ENCODE assay signal across 1 cellular context in the genomic region with DNA sequence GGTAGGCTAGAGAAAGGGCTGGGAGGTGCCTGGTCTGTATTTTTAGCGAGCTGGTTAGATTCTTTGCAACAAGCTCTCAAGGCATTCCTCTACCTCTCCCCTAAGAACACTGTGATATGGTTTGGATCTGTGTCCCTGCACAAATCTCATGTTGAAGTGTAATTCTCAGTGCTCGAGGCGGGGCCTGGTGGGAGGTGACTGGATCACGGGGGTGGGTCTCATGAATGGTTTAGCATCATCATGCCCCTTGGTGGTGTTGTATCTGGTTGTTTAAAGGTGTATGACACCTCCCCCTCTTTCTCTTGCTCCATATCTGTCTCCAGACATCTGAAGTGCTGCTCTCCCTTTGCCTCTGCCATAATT.
TF ChIP-seq lines count a peak whose summit lies in the region.

No MANE protein-coding gene starts in this region.

TF ChIP-seq in SK-N-SH treated with all-trans-retinoic acid at 6 μM for 48 hours, 23 proteins besides CTCF, POLR2A, EP300 and RAD21 (continued from another document):
- TF ChIP-seq, protein P1, sequence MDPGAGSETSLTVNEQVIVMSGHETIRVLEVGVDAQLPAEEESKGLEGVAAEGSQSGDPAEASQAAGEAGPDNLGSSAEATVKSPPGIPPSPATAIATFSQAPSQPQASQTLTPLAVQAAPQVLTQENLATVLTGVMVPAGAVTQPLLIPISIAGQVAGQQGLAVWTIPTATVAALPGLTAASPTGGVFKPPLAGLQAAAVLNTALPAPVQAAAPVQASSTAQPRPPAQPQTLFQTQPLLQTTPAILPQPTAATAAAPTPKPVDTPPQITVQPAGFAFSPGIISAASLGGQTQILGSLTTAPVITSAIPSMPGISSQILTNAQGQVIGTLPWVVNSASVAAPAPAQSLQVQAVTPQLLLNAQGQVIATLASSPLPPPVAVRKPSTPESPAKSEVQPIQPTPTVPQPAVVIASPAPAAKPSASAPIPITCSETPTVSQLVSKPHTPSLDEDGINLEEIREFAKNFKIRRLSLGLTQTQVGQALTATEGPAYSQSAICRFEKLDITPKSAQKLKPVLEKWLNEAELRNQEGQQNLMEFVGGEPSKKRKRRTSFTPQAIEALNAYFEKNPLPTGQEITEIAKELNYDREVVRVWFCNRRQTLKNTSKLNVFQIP (CRISPR knock-in tag; IDR thresholded peaks at IDR 0.05; ENCODE audit: borderline replicate concordance, low read depth), result no peak
- TF ChIP-seq ZNF565 (CRISPR knock-in tag; conservative IDR thresholded peaks at IDR 0.05; ENCODE audit: low read depth) (no peak), BACH2 (CRISPR knock-in tag; IDR thresholded peaks at IDR 0.05; ENCODE audit: borderline replicate concordance) (no peak), ZNF70 (CRISPR knock-in tag; IDR thresholded peaks at IDR 0.05) (no peak), CSDC2 (CRISPR knock-in tag; IDR thresholded peaks at IDR 0.05) (no peak), ZFP3 (CRISPR knock-in tag; IDR thresholded peaks at IDR 0.05) (no peak), ARNTL (CRISPR knock-in tag; IDR thresholded peaks at IDR 0.05; ENCODE audit: borderline replicate concordance, low read depth) (no peak), TOX (CRISPR knock-in tag; IDR thresholded peaks at IDR 0.05; ENCODE audit: borderline replicate concordance) (no peak)
- TF ChIP-seq, protein P2, sequence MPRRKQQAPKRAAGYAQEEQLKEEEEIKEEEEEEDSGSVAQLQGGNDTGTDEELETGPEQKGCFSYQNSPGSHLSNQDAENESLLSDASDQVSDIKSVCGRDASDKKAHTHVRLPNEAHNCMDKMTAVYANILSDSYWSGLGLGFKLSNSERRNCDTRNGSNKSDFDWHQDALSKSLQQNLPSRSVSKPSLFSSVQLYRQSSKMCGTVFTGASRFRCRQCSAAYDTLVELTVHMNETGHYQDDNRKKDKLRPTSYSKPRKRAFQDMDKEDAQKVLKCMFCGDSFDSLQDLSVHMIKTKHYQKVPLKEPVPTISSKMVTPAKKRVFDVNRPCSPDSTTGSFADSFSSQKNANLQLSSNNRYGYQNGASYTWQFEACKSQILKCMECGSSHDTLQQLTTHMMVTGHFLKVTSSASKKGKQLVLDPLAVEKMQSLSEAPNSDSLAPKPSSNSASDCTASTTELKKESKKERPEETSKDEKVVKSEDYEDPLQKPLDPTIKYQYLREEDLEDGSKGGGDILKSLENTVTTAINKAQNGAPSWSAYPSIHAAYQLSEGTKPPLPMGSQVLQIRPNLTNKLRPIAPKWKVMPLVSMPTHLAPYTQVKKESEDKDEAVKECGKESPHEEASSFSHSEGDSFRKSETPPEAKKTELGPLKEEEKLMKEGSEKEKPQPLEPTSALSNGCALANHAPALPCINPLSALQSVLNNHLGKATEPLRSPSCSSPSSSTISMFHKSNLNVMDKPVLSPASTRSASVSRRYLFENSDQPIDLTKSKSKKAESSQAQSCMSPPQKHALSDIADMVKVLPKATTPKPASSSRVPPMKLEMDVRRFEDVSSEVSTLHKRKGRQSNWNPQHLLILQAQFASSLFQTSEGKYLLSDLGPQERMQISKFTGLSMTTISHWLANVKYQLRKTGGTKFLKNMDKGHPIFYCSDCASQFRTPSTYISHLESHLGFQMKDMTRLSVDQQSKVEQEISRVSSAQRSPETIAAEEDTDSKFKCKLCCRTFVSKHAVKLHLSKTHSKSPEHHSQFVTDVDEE (CRISPR knock-in tag; IDR thresholded peaks at IDR 0.05), result no peak
- TF ChIP-seq, protein P3, sequence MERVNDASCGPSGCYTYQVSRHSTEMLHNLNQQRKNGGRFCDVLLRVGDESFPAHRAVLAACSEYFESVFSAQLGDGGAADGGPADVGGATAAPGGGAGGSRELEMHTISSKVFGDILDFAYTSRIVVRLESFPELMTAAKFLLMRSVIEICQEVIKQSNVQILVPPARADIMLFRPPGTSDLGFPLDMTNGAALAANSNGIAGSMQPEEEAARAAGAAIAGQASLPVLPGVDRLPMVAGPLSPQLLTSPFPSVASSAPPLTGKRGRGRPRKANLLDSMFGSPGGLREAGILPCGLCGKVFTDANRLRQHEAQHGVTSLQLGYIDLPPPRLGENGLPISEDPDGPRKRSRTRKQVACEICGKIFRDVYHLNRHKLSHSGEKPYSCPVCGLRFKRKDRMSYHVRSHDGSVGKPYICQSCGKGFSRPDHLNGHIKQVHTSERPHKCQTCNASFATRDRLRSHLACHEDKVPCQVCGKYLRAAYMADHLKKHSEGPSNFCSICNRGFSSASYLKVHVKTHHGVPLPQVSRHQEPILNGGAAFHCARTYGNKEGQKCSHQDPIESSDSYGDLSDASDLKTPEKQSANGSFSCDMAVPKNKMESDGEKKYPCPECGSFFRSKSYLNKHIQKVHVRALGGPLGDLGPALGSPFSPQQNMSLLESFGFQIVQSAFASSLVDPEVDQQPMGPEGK (CRISPR knock-in tag; IDR thresholded peaks at IDR 0.05; ENCODE audit: borderline replicate concordance), result no peak
- TF ChIP-seq, protein P4, sequence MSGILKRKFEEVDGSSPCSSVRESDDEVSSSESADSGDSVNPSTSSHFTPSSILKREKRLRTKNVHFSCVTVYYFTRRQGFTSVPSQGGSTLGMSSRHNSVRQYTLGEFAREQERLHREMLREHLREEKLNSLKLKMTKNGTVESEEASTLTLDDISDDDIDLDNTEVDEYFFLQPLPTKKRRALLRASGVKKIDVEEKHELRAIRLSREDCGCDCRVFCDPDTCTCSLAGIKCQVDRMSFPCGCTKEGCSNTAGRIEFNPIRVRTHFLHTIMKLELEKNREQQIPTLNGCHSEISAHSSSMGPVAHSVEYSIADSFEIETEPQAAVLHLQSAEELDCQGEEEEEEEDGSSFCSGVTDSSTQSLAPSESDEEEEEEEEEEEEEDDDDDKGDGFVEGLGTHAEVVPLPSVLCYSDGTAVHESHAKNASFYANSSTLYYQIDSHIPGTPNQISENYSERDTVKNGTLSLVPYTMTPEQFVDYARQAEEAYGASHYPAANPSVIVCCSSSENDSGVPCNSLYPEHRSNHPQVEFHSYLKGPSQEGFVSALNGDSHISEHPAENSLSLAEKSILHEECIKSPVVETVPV (CRISPR knock-in tag; IDR thresholded peaks at IDR 0.05), result no peak
TF ChIP-seq in SK-N-SH treated with all-trans-retinoic acid at 6 μM for 48 hours: peak in this region for 0.
